In the genomic region with DNA sequence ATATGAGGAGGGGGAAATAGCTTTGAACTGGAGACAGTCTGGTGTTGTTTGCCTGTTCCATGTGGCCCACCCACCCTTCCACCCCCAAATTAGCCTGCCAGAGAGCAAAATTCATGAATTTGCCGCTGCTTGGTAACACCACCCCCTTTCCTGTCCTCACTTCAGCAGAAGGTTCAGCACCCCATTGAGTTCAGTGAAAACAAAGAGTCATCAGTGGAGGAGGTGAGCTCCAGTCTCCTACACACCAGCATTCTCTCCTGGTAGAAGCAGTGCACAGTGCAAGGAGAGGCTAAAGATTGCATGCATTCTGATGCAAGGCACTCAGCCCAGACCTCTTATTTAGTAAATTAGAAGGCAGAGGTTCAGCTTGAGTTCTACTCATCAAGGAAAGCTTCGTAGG, we compare ENCODE assay signal across 13 cellular contexts.
"Had no signal": no experiment of that assay in that cellular context is flagged by ENCODE, and none has a peak within 500 bp of the region (broad histone marks: within the 10 kb centered on the region; RNA-seq: fewer than 3 reads in every experiment).

No MANE protein-coding gene starts in this region.

- H3K4me3 ChIP-seq: psoas muscle, upper lobe of left lung had no signal

- DNase-seq: activated CD4-positive, alpha-beta T cell treated with anti-CD3 and anti-CD28 coated beads, Interleukin-2, amount 50 U/mL, for 4 hours; activated CD4-positive, CD25-positive, alpha-beta regulatory T cell treated with anti-CD3 and anti-CD28 coated beads, Interleukin-2, amount 50 U/mL, for 72 hours; activated CD8-positive, alpha-beta memory T cell treated with anti-CD3 and anti-CD28 coated beads, Interleukin-2, amount 10 ng/mL, durations not matched to agents 7 days and 5 days; activated effector memory CD4-positive, alpha-beta T cell treated with Interleukin-2 at 50 U/mL for 16 hours; activated T-cell treated with anti-CD3 and anti-CD28 coated beads, Interleukin-2, amount 50 U/mL, for 24 hours; hippocampal formation; left colon; naive thymus-derived CD4-positive, alpha-beta T cell; occipital lobe; psoas muscle; stimulated activated CD4-positive, alpha-beta T cell treated with anti-CD3 and anti-CD28 coated beads, Interleukin-2, amount 100 ng/mL, for 48 hours; stimulated activated CD8-positive, alpha-beta memory T cell treated with anti-CD3 and anti-CD28 coated beads, Interleukin-4, amount 100 ng/mL, for 48 hours; upper lobe of left lung had no signal

- ATAC-seq: activated CD8-positive, alpha-beta memory T cell treated with anti-CD3 and anti-CD28 coated beads, Interleukin-2, amount 10 ng/mL, durations not matched to agents 7 days and 5 days; left colon; naive thymus-derived CD4-positive, alpha-beta T cell; psoas muscle had no signal

- H3K27ac ChIP-seq: psoas muscle, upper lobe of left lung had no signal
